Comparison of ENCODE assay signal across 1 cellular context in genomic region chr3:9731206-9732079, GRCh38.
A peak's percentile ranks its signal among the peaks of the same experiment; 100 is the strongest.
TF ChIP-seq lines count a peak whose summit lies in the region.

BRPF1 (plus strand) TSS chr3:9731735; CDS start chr3:9734141, 2,406 bp downstream.

TF ChIP-seq in K562, 482 proteins besides CTCF, POLR2A, EP300 and RAD21 (continued from another document and continues in another):
- TF ChIP-seq SREBF2 (CRISPR knock-in tag; IDR thresholded peaks at IDR 0.05) (no peak), RUNX1 (IDR thresholded peaks at IDR 0.05; ENCODE audit: low read depth) (peak; percentile 51; the same call in 1 of the 2 replicates), EGR1 (conservative IDR thresholded peaks at IDR 0.05) (peak; percentile 76), SMARCA5 (IDR thresholded peaks at IDR 0.05) (no peak), DLX4 (CRISPR knock-in tag; IDR thresholded peaks at IDR 0.05) (no peak), MYNN (IDR thresholded peaks at IDR 0.05) (no peak), MYNN (CRISPR knock-in tag; IDR thresholded peaks at IDR 0.05) (no peak), KAT8 (IDR thresholded peaks at IDR 0.05; ENCODE audit: low read depth) (no peak), FOXK1 (CRISPR knock-in tag; IDR thresholded peaks at IDR 0.05; ENCODE audit: borderline replicate concordance) (no peak), ARNT (IDR thresholded peaks at IDR 0.05) (0 out of 4 replicates have a peak, but pooled peaks of 1 of the 2 experiments have one; percentile 17), THAP7 (CRISPR knock-in tag; IDR thresholded peaks at IDR 0.05) (peak; percentile 75; the same call in 1 of the 2 replicates), ELF1 (tag; IDR thresholded peaks at IDR 0.05) (no peak), ZBTB43 (CRISPR knock-in tag; IDR thresholded peaks at IDR 0.05) (no peak), HMGN3 (IDR thresholded peaks at IDR 0.05; ENCODE audit: borderline replicate concordance, extremely low read depth, insufficient read length, low read depth, low read length) (peak; percentile 68), CREM (IDR thresholded peaks at IDR 0.05; ENCODE audit: low read depth) (peak; percentile 88), ZNF639 (CRISPR knock-in tag; conservative IDR thresholded peaks at IDR 0.05 in 1 of 2, IDR thresholded peaks at IDR 0.05 in 1 of 2) (peak in 1 of 2 experiments; percentile 98; a peak in 2 of 4 replicates), ZC3H4 (CRISPR knock-in tag; IDR thresholded peaks at IDR 0.05; ENCODE audit: borderline replicate concordance) (no peak), ZBTB26 (CRISPR knock-in tag; IDR thresholded peaks at IDR 0.05) (no peak), EHMT2 (IDR thresholded peaks at IDR 0.05) (no peak), ESRRB (CRISPR knock-in tag; IDR thresholded peaks at IDR 0.05; ENCODE audit: borderline replicate concordance) (no peak), ETS2 (tag; IDR thresholded peaks at IDR 0.05; ENCODE audit: borderline replicate concordance, poor library complexity, severe bottlenecking) (no peak), TARDBP (IDR thresholded peaks at IDR 0.05) (no peak), BDP1 (IDR thresholded peaks at IDR 0.05; ENCODE audit: insufficient read depth, insufficient read length) (no peak), ZNF280A (IDR thresholded peaks at IDR 0.05; ENCODE audit: low read depth, partially characterized antibody) (no peak), CAMTA2 (CRISPR knock-in tag; conservative IDR thresholded peaks at IDR 0.05) (peak; percentile 51; the same call in 1 of the 2 replicates), MAX (CRISPR knock-in tag; IDR thresholded peaks at IDR 0.05) (peak; percentile 75), SPI1 (IDR thresholded peaks at IDR 0.05; ENCODE audit: borderline replicate concordance, low read depth, low read length) (no peak), BRD9 (IDR thresholded peaks at IDR 0.05; ENCODE audit: low read depth, partially characterized antibody) (no peak), PRDM10 (IDR thresholded peaks at IDR 0.05; ENCODE audit: partially characterized antibody) (peak; percentile 62), HDAC3 (IDR thresholded peaks at IDR 0.05; ENCODE audit: borderline replicate concordance, partially characterized antibody) (no peak), NFRKB (IDR thresholded peaks at IDR 0.05; ENCODE audit: low read depth) (no peak), LARP7 (IDR thresholded peaks at IDR 0.05) (peak; percentile 100), HSF4 (CRISPR knock-in tag; IDR thresholded peaks at IDR 0.05; ENCODE audit: borderline replicate concordance) (no peak), CXXC5 (CRISPR knock-in tag; IDR thresholded peaks at IDR 0.05) (peak; percentile 100), HDAC8 (tag; IDR thresholded peaks at IDR 0.05) (peak; percentile 53; the same call in 1 of the 2 replicates), PTRF (tag; IDR thresholded peaks at IDR 0.05) (no peak), ZNF277 (CRISPR knock-in tag; IDR thresholded peaks at IDR 0.05; ENCODE audit: borderline replicate concordance) (no peak), GABPB2 (CRISPR knock-in tag; conservative IDR thresholded peaks at IDR 0.05) (0 out of 2 replicates have a peak, but pooled peaks have one; percentile 29), ZNF436 (CRISPR knock-in tag; IDR thresholded peaks at IDR 0.05) (no peak), ZNF583 (CRISPR knock-in tag; IDR thresholded peaks at IDR 0.05) (peak; percentile 85), PCBP1 (IDR thresholded peaks at IDR 0.05; ENCODE audit: low read depth, low read length, poor library complexity, severe bottlenecking) (no peak), ZNF609 (CRISPR knock-in tag; IDR thresholded peaks at IDR 0.05; ENCODE audit: borderline replicate concordance) (no peak), TBL1XR1 (IDR thresholded peaks at IDR 0.05; ENCODE audit: low read length in 2 of 2) (peak in 1 of 2 experiments; percentile 31; a peak in 1 of 4 replicates), ZFP30 (CRISPR knock-in tag; IDR thresholded peaks at IDR 0.05; ENCODE audit: borderline replicate concordance) (no peak), PRMT5 (CRISPR knock-in tag; IDR thresholded peaks at IDR 0.05) (0 out of 2 replicates have a peak, but pooled peaks have one; percentile 18), YBX1 (IDR thresholded peaks at IDR 0.05) (no peak), RFX5 (IDR thresholded peaks at IDR 0.05; ENCODE audit: low read depth, low read length) (no peak), ASH1L (IDR thresholded peaks at IDR 0.05; ENCODE audit: borderline replicate concordance, low read depth, partially characterized antibody) (no peak), ZNF830 (CRISPR knock-in tag; IDR thresholded peaks at IDR 0.05) (no peak), MXI1 (IDR thresholded peaks at IDR 0.05; ENCODE audit: low read depth, low read length) (no peak)
